11 cellular contexts compared by ENCODE assay signal in genomic region chr22:44088976-44089570, GRCh38.
DNase-seq lines count a peak whose midpoint lies in the region; ATAC-seq and FAIRE-seq lines count a peak whose summit lies in the region.
"Had no signal": no experiment of that assay in that cellular context is flagged by ENCODE, and none has a peak within 500 bp of the region (broad histone marks: within the 10 kb centered on the region; RNA-seq: fewer than 3 reads in every experiment).

No MANE protein-coding gene starts in this region.

- H3K27ac Mint-ChIP-seq in activated T-cell treated with anti-CD3 and anti-CD28 coated beads, Interleukin-2, amount 50 U/mL, for 24 hours, result no peak overlapping the region

- intact Hi-C loops in left cardiac atrium (cut with DNase I), result loop anchor here in 1 of 2 donors (10.0 kb wide), 1 partner anchor 536 kb away; no protein-coding TSS in a partner anchor

- FAIRE-seq in HTR-8/SVneo (lab: Jason Lieb, UNC), result no peak
- FAIRE-seq: endometrium had no signal

- no peaks in the 10 kb centered on the region for H3K36me3 Mint-ChIP-seq in activated T-cell treated with anti-CD3 and anti-CD28 coated beads, Interleukin-2, amount 50 U/mL, for 24 hours (ENCODE audit: low read depth)
- H3K36me3 Mint-ChIP-seq: activated naive CD4-positive, alpha-beta T cell treated with anti-CD3 and anti-CD28 coated beads, Interleukin-2, amount 50 U/mL, for 72 hours had no signal

- H3K4me1 Mint-ChIP-seq in activated T-cell treated with anti-CD3 and anti-CD28 coated beads, Interleukin-2, amount 50 U/mL, for 24 hours (ENCODE audit: low read depth), result peaks cover 10% of the 10 kb centered on the region

- no peaks in the 10 kb centered on the region for H3K9me3 Mint-ChIP-seq in activated T-cell treated with anti-CD3 and anti-CD28 coated beads, Interleukin-2, amount 50 U/mL, for 24 hours
- H3K9me3 Mint-ChIP-seq: activated naive CD4-positive, alpha-beta T cell treated with anti-CD3 and anti-CD28 coated beads, Interleukin-2, amount 50 U/mL, for 72 hours had no signal

- H3K4me3 Mint-ChIP-seq in activated T-cell treated with anti-CD3 and anti-CD28 coated beads, Interleukin-2, amount 50 U/mL, for 24 hours, result no peak overlapping the region

- DNase-seq in GM04503 (ENCODE audit: low read depth), result peak; percentile 41
- peak; percentile 91 for DNase-seq in astrocyte of the hippocampus (ENCODE audit: low read depth, low spot score)
- no peak for DNase-seq in left cardiac atrium
- peak; percentile 23 for DNase-seq in renal cortical epithelial cell (ENCODE audit: low read depth)
- DNase-seq in NCI-H2107 treated with DMSO at 0.1 percent for 48 hours (lab: John Stamatoyannopoulos, UW; ENCODE audit: unreplicated experiment), result no peak
- no peak for DNase-seq in NCI-H2227 treated with DMSO at 0.1 percent for 48 hours (lab: John Stamatoyannopoulos, UW)
- no peak for DNase-seq in activated T-cell treated with anti-CD3 and anti-CD28 coated beads, Interleukin-2, amount 50 U/mL, for 24 hours
- no peak for DNase-seq in HTR-8/SVneo (ENCODE audit: insufficient read length, low spot score)
- DNase-seq: stimulated activated CD8-positive, alpha-beta memory T cell treated with anti-CD3 and anti-CD28 coated beads, Interleukin-4, amount 100 ng/mL, for 48 hours had no signal

- ATAC-seq in left cardiac atrium, result peak; percentile 80 to 81
- ATAC-seq: activated naive CD4-positive, alpha-beta T cell treated with anti-CD3 and anti-CD28 coated beads, Interleukin-2, amount 50 U/mL, for 72 hours had no signal

- no peaks in the 10 kb centered on the region for H3K27me3 Mint-ChIP-seq in activated T-cell treated with anti-CD3 and anti-CD28 coated beads, Interleukin-2, amount 50 U/mL, for 24 hours

Comparison
In these comparisons a context has a peak if more than half of its experiments do, and no peak if none do; other contexts are left out.
1. DNase-seq: peak in GM04503 (single experiment), astrocyte of the hippocampus (single experiment) and renal cortical epithelial cell (single experiment); none in left cardiac atrium (single experiment), NCI-H2107 treated with DMSO at 0.1 percent for 48 hours (single experiment), NCI-H2227 treated with DMSO at 0.1 percent for 48 hours (single experiment), activated T-cell treated with anti-CD3 and anti-CD28 coated beads, Interleukin-2, amount 50 U/mL, for 24 hours (single experiment) and HTR-8/SVneo (single experiment).